ENCODE assay signal across 21 cellular contexts in the genomic region with DNA sequence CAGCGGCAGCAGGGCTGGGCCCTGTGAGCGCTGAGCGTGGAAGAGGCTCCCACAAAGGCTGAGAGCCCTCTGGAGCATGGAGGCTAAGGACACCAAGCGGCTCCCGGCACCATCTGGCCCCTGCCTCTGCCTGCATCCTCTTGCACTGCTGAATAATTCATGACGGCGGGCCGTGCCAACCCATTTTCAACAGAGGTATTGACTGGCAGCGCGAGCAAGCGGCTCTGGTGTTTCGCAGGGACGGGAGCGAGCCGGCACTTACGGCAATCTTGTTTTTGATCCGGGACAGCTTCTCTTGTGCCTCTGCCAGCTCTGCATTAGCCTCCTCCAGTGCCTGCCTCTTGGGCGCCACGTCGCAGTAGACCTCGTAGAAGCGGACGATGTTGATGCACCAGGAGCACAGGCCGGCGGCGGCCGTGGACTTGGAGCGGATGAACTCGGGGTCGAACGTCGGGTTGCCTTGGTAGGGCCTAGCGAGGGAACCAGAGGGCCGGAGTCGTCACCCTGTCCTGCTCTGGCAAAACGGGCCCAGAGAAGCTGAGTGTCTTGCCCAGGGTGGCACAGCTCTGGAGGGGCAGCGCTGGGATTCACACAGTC.
DNase-seq lines count a peak whose midpoint lies in the region; TF ChIP-seq lines count a peak whose summit lies in the region.
"Had no signal": no experiment of that assay in that cellular context is flagged by ENCODE, and none has a peak within 500 bp of the region (broad histone marks: within the 10 kb centered on the region; RNA-seq: fewer than 3 reads in every experiment).

No MANE protein-coding gene starts in this region.

- peaks cover 3% of the 10 kb centered on the region for H3K4me1 ChIP-seq in mesenchymal stem cell (ENCODE audit: control insufficient read depth, insufficient read depth, low read depth, low read length)
- H3K4me1 ChIP-seq in left ventricle myocardium inferior = no peaks in the 10 kb centered on the region
- H3K4me1 ChIP-seq: gastroesophageal sphincter, stomach had no signal

- H2BK120ac ChIP-seq in mesenchymal stem cell (ENCODE audit: low read depth, low read length) = no peak overlapping the region

- DNase-seq in COLO668 (lab: John Stamatoyannopoulos, UW; ENCODE audit: unreplicated experiment) = peak; percentile 51
- peak; percentile 90 for DNase-seq in NCI-H1694 treated with DMSO at 0.1 percent for 48 hours (lab: John Stamatoyannopoulos, UW)
- DNase-seq in cerebellar cortex (ENCODE audit: low spot score) = peak; percentile 55
- no peak for DNase-seq in mesenchymal stem cell
- DNase-seq in effector CD8-positive, alpha-beta T cell (lab: John Stamatoyannopoulos, UW) = no peak
- no peak for DNase-seq in NOMO-1 treated with DMSO at 0.1 percent for 48 hours (lab: John Stamatoyannopoulos, UW; ENCODE audit: unreplicated experiment)
- DNase-seq in foreskin melanocyte = no peak
- no peak for DNase-seq in left ventricle myocardium inferior
- DNase-seq: activated naive CD4-positive, alpha-beta T cell treated with Interleukin-2 at 50 U/mL for 16 hours; activated T-cell treated with anti-CD3 and anti-CD28 coated beads for 4 hours; CD4-positive, CD25-positive, alpha-beta regulatory T cell; dermis blood vessel endothelial cell; DND-41; erythroblast; left ventricle myocardium superior; NCI-H2029; NK-92 treated with Interleukin-12 subunit alpha and Interleukin-12 subunit beta, amount 100 ng/mL, for 24 hours; stimulated activated CD4-positive, alpha-beta T cell treated with anti-CD3 and anti-CD28 coated beads, Interleukin-2, amount 100 ng/mL, for 24 hours; stomach; SW 1271 had no signal

- H3K4ac ChIP-seq in mesenchymal stem cell (ENCODE audit: low read depth in 1 of 2, low read length in 2 of 2) = no peak overlapping the region

- no peak overlapping the region for H2AFZ ChIP-seq in mesenchymal stem cell (ENCODE audit: low read depth, low read length)

- H4K91ac ChIP-seq in mesenchymal stem cell (ENCODE audit: low read length) = no peak overlapping the region

- WGBS in mesenchymal stem cell = 95% methylated on average over 36 of the region's 37 CpGs

- no peaks in the 10 kb centered on the region for H3K9me3 ChIP-seq in mesenchymal stem cell (ENCODE audit: control insufficient read depth, low read length)
- no peaks in the 10 kb centered on the region for H3K9me3 ChIP-seq in left ventricle myocardium inferior (replicated peaks)
- H3K9me3 ChIP-seq: gastroesophageal sphincter, stomach had no signal

- H3K18ac ChIP-seq in mesenchymal stem cell (ENCODE audit: low read depth in 1 of 2, low read length in 2 of 2) = no peak overlapping the region

- H3K36me3 ChIP-seq in mesenchymal stem cell (ENCODE audit: control insufficient read depth in 1 of 2, insufficient read depth in 2 of 2, low read depth in 1 of 2, low read length in 2 of 2) (no peaks in the 10 kb centered on the region), left ventricle myocardium inferior (no peaks in the 10 kb centered on the region)
- H3K36me3 ChIP-seq: gastroesophageal sphincter, stomach had no signal

- H3K27me3 ChIP-seq in mesenchymal stem cell (ENCODE audit: control insufficient read depth in 1 of 2, insufficient read depth in 1 of 2, low read length in 2 of 2) (peaks cover 0 to 58% of the 10 kb centered on the region in 2 experiments), left ventricle myocardium inferior (ENCODE audit: low read depth) (no peaks in the 10 kb centered on the region)
- H3K27me3 ChIP-seq: gastroesophageal sphincter had no signal

- intact Hi-C loops in left ventricle myocardium inferior (cut with micrococcal nuclease) = no loop called here

- H2BK15ac ChIP-seq in mesenchymal stem cell (ENCODE audit: low read depth, poor library complexity, severe bottlenecking) = no peak overlapping the region

- H3K27ac ChIP-seq in mesenchymal stem cell (ENCODE audit: low read length, poor library complexity, severe bottlenecking) (no peak overlapping the region), left ventricle myocardium inferior (replicated peaks) (no peak overlapping the region)
- H3K27ac ChIP-seq: gastroesophageal sphincter, stomach had no signal

- TF ChIP-seq CTCF in left ventricle myocardium inferior (IDR thresholded peaks at IDR 0.05; ENCODE audit: borderline replicate concordance) = no peak

- H3K23ac ChIP-seq in mesenchymal stem cell (ENCODE audit: low read length in 2 of 2) = no peak overlapping the region

- no peaks in the 10 kb centered on the region for H3K79me1 ChIP-seq in mesenchymal stem cell (replicated peaks; ENCODE audit: low read length, poor library complexity, severe bottlenecking)

- no peak overlapping the region for H2BK12ac ChIP-seq in mesenchymal stem cell (ENCODE audit: low read length in 2 of 2)

- no peak overlapping the region for H3K9ac ChIP-seq in mesenchymal stem cell (ENCODE audit: low read length)

- H2AK5ac ChIP-seq in mesenchymal stem cell (ENCODE audit: low read length, severe bottlenecking) = no peak overlapping the region

- H3K4me3 ChIP-seq in mesenchymal stem cell (ENCODE audit: insufficient read depth in 1 of 2, low read depth in 1 of 2, low read length in 2 of 2) = no peak overlapping the region
- H3K4me3 ChIP-seq in left ventricle myocardium inferior = no peak overlapping the region
- H3K4me3 ChIP-seq: gastroesophageal sphincter, stomach had no signal

- peak overlapping the region; percentile 36 for H4K8ac ChIP-seq in mesenchymal stem cell (ENCODE audit: low read length)

- no peak overlapping the region for H3K4me2 ChIP-seq in mesenchymal stem cell (ENCODE audit: low read length, poor library complexity, severe bottlenecking)

- H2BK5ac ChIP-seq in mesenchymal stem cell (ENCODE audit: low read depth, low read length, poor library complexity, severe bottlenecking) = no peak overlapping the region

- no peak overlapping the region for H3K14ac ChIP-seq in mesenchymal stem cell (ENCODE audit: low read length in 2 of 2)

Comparison
In these comparisons a context has a peak if more than half of its experiments do, and no peak if none do; other contexts are left out.
1. DNase-seq: peak in COLO668 (single experiment), NCI-H1694 treated with DMSO at 0.1 percent for 48 hours (single experiment) and cerebellar cortex (single experiment); none in mesenchymal stem cell (single experiment), effector CD8-positive, alpha-beta T cell (single experiment), NOMO-1 treated with DMSO at 0.1 percent for 48 hours (single experiment), foreskin melanocyte (single experiment) and left ventricle myocardium inferior (single experiment).